In the genomic region with DNA sequence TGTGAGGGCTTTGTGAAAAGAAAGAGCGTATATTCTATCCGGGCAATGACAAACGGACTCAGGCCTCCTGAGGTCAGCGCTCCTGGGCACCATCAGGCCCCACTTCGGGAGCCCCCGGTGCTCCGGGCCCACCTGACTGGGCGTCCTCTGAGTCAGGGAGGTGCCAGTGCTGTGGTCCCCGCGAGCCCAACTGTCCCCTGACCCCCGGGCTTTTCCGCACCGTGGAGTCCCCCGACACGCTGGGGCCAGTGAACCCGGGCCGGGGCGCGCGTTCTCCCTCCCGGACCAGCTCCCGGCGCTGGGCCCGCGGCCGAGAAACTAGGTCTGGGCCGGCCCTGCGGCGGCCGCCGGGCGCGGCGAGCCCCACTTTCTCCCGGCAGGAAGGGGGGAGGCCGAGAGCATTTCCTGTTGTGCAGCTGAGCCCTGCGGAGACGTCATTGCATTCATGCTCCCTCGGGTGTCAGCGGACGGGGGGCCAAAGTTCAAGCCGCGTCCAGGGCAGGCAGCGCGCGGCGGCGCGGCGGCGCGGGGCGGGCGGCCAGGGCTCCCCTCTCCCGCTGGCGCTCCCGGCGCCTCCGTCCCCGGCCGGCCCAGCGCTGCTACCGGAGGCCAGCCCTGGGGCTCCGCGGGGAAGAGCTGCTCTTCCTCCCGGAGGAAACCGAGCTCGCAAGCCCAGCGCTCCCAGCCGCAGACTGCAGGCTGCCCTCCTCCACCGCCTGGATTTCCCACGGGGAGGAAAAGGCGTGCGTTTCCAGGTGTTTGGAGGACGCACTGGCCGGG, we compare ENCODE assay signal across 1 cellular context.
TF ChIP-seq lines count a peak whose summit lies in the region.

No MANE protein-coding gene starts in this region.

TF ChIP-seq in HepG2, 621 proteins besides CTCF, POLR2A, EP300 and RAD21 (continued from another document and continues in another):
- TF ChIP-seq, protein P1, sequence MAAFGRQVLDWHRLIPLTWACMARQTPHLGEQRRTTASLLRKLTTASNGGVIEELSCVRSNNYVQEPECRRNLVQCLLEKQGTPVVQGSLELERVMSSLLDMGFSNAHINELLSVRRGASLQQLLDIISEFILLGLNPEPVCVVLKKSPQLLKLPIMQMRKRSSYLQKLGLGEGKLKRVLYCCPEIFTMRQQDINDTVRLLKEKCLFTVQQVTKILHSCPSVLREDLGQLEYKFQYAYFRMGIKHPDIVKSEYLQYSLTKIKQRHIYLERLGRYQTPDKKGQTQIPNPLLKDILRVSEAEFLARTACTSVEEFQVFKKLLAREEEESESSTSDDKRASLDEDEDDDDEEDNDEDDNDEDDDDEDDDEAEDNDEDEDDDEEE (CRISPR knock-in tag; IDR thresholded peaks at IDR 0.05): peak; percentile 86
- TF ChIP-seq CEBPG (CRISPR knock-in tag; IDR thresholded peaks at IDR 0.05): peak; percentile 46
- peak in 1 of 2 experiments; percentile 77; a peak in 2 of 4 replicates for TF ChIP-seq KLF16 (CRISPR knock-in tag; IDR thresholded peaks at IDR 0.05)
- TF ChIP-seq ZNF335 (CRISPR knock-in tag; IDR thresholded peaks at IDR 0.05): no peak
- TF ChIP-seq MAZ (IDR thresholded peaks at IDR 0.05; ENCODE audit: borderline replicate concordance, low read depth, low read length): peak; percentile 89
- TF ChIP-seq MAZ (CRISPR knock-in tag; IDR thresholded peaks at IDR 0.05; ENCODE audit: low read depth): peak; percentile 99
- peak; percentile 69 for TF ChIP-seq HNRNPK (IDR thresholded peaks at IDR 0.05; ENCODE audit: low read depth, low read length, poor library complexity, severe bottlenecking)
- TF ChIP-seq YEATS4 (CRISPR knock-in tag; IDR thresholded peaks at IDR 0.05; ENCODE audit: borderline replicate concordance): peak; percentile 92
- TF ChIP-seq MXI1 (IDR thresholded peaks at IDR 0.05; ENCODE audit: borderline replicate concordance, low read depth, low read length): peak; percentile 76; the same call in 2 of the 3 replicates
- TF ChIP-seq, protein P2, sequence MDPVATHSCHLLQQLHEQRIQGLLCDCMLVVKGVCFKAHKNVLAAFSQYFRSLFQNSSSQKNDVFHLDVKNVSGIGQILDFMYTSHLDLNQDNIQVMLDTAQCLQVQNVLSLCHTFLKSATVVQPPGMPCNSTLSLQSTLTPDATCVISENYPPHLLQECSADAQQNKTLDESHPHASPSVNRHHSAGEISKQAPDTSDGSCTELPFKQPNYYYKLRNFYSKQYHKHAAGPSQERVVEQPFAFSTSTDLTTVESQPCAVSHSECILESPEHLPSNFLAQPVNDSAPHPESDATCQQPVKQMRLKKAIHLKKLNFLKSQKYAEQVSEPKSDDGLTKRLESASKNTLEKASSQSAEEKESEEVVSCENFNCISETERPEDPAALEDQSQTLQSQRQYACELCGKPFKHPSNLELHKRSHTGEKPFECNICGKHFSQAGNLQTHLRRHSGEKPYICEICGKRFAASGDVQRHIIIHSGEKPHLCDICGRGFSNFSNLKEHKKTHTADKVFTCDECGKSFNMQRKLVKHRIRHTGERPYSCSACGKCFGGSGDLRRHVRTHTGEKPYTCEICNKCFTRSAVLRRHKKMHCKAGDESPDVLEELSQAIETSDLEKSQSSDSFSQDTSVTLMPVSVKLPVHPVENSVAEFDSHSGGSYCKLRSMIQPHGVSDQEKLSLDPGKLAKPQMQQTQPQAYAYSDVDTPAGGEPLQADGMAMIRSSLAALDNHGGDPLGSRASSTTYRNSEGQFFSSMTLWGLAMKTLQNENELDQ (CRISPR knock-in tag; IDR thresholded peaks at IDR 0.05; ENCODE audit: borderline replicate concordance): no peak; the same call in 1 of the 2 replicates
- 0 out of 2 replicates have a peak, but pooled peaks have one; percentile 46 for TF ChIP-seq ZNF761 (CRISPR knock-in tag; conservative IDR thresholded peaks at IDR 0.05)
- peak; percentile 52 for TF ChIP-seq AHR (CRISPR knock-in tag; IDR thresholded peaks at IDR 0.05)
- no peak for TF ChIP-seq ZSCAN22 (CRISPR knock-in tag; IDR thresholded peaks at IDR 0.05)
- TF ChIP-seq ATF7-NPFF (CRISPR knock-in tag; IDR thresholded peaks at IDR 0.05; ENCODE audit: low read depth): peak; percentile 98
- TF ChIP-seq, protein P3, sequence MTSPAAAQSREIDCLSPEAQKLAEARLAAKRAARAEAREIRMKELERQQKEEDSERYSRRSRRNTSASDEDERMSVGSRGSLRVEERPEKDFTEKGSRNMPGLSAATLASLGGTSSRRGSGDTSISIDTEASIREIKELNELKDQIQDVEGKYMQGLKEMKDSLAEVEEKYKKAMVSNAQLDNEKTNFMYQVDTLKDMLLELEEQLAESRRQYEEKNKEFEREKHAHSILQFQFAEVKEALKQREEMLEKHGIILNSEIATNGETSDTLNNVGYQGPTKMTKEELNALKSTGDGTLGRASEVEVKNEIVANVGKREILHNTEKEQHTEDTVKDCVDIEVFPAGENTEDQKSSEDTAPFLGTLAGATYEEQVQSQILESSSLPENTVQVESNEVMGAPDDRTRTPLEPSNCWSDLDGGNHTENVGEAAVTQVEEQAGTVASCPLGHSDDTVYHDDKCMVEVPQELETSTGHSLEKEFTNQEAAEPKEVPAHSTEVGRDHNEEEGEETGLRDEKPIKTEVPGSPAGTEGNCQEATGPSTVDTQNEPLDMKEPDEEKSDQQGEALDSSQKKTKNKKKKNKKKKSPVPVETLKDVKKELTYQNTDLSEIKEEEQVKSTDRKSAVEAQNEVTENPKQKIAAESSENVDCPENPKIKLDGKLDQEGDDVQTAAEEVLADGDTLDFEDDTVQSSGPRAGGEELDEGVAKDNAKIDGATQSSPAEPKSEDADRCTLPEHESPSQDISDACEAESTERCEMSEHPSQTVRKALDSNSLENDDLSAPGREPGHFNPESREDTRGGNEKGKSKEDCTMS (CRISPR knock-in tag; conservative IDR thresholded peaks at IDR 0.05): no peak
- TF ChIP-seq, protein P4, sequence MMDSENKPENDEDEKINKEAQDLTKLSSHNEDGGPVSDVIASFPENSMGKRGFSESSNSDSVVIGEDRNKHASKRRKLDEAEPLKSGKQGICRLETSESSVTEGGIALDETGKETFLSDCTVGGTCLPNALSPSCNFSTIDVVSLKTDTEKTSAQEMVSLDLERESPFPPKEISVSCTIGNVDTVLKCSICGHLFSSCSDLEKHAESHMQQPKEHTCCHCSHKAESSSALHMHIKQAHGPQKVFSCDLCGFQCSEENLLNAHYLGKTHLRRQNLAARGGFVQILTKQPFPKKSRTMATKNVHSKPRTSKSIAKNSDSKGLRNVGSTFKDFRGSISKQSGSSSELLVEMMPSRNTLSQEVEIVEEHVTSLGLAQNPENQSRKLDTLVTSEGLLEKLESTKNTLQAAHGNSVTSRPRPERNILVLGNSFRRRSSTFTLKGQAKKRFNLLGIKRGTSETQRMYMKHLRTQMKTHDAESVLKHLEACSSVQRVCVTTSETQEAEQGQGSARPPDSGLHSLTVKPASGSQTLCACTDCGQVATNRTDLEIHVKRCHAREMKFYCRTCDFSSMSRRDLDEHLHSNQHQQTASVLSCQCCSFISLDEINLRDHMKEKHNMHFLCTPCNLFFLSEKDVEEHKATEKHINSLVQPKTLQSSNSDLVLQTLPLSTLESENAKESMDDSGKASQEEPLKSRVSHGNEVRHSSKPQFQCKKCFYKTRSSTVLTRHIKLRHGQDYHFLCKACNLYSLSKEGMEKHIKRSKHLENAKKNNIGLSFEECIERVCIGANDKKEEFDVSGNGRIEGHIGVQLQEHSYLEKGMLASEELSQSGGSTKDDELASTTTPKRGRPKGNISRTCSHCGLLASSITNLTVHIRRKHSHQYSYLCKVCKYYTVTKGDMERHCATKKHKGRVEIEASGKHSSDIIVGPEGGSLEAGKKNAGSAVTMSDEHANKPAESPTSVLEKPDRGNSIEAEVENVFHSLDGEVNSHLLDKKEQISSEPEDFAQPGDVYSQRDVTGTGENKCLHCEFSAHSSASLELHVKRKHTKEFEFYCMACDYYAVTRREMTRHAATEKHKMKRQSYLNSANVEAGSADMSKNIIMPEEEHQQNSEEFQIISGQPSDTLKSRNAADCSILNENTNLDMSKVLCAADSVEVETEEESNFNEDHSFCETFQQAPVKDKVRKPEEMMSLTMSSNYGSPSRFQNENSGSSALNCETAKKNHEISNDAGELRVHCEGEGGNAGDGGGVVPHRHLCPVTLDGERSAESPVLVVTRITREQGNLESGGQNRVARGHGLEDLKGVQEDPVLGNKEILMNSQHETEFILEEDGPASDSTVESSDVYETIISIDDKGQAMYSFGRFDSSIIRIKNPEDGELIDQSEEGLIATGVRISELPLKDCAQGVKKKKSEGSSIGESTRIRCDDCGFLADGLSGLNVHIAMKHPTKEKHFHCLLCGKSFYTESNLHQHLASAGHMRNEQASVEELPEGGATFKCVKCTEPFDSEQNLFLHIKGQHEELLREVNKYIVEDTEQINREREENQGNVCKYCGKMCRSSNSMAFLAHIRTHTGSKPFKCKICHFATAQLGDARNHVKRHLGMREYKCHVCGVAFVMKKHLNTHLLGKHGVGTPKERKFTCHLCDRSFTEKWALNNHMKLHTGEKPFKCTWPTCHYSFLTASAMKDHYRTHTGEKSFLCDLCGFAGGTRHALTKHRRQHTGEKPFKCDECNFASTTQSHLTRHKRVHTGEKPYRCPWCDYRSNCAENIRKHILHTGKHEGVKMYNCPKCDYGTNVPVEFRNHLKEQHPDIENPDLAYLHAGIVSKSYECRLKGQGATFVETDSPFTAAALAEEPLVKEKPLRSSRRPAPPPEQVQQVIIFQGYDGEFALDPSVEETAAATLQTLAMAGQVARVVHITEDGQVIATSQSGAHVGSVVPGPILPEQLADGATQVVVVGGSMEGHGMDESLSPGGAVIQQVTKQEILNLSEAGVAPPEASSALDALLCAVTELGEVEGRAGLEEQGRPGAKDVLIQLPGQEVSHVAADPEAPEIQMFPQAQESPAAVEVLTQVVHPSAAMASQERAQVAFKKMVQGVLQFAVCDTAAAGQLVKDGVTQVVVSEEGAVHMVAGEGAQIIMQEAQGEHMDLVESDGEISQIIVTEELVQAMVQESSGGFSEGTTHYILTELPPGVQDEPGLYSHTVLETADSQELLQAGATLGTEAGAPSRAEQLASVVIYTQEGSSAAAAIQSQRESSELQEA (CRISPR knock-in tag; IDR thresholded peaks at IDR 0.05; ENCODE audit: not compliant biosample characterization): peak; percentile 94
- no peak for TF ChIP-seq ATF1 (CRISPR knock-in tag; IDR thresholded peaks at IDR 0.05)
- no peak for TF ChIP-seq SNRNP70 (IDR thresholded peaks at IDR 0.05; ENCODE audit: low read depth, low read length)
- no peak for TF ChIP-seq SAFB2 (CRISPR knock-in tag; IDR thresholded peaks at IDR 0.05; ENCODE audit: borderline replicate concordance, low read depth)
- peak; percentile 6; the same call in 1 of the 2 replicates for TF ChIP-seq ZNF292 (CRISPR knock-in tag; IDR thresholded peaks at IDR 0.05; ENCODE audit: borderline replicate concordance, low read depth)
- 0 out of 2 replicates have a peak, but pooled peaks have one; percentile 68 for TF ChIP-seq MZF1 (CRISPR knock-in tag; IDR thresholded peaks at IDR 0.05; ENCODE audit: borderline replicate concordance)
- no peak; the same call in 1 of the 2 replicates for TF ChIP-seq MEF2D (CRISPR knock-in tag; IDR thresholded peaks at IDR 0.05)
- TF ChIP-seq, protein P5, sequence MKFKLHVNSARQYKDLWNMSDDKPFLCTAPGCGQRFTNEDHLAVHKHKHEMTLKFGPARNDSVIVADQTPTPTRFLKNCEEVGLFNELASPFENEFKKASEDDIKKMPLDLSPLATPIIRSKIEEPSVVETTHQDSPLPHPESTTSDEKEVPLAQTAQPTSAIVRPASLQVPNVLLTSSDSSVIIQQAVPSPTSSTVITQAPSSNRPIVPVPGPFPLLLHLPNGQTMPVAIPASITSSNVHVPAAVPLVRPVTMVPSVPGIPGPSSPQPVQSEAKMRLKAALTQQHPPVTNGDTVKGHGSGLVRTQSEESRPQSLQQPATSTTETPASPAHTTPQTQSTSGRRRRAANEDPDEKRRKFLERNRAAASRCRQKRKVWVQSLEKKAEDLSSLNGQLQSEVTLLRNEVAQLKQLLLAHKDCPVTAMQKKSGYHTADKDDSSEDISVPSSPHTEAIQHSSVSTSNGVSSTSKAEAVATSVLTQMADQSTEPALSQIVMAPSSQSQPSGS (CRISPR knock-in tag; IDR thresholded peaks at IDR 0.05): peak; percentile 97
- TF ChIP-seq SSRP1 (CRISPR knock-in tag; IDR thresholded peaks at IDR 0.05): no peak
- TF ChIP-seq, protein P6, sequence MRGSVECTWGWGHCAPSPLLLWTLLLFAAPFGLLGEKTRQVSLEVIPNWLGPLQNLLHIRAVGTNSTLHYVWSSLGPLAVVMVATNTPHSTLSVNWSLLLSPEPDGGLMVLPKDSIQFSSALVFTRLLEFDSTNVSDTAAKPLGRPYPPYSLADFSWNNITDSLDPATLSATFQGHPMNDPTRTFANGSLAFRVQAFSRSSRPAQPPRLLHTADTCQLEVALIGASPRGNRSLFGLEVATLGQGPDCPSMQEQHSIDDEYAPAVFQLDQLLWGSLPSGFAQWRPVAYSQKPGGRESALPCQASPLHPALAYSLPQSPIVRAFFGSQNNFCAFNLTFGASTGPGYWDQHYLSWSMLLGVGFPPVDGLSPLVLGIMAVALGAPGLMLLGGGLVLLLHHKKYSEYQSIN (CRISPR knock-in tag; IDR thresholded peaks at IDR 0.05; ENCODE audit: borderline replicate concordance): 0 out of 2 replicates have a peak, but pooled peaks have one; percentile 60
- TF ChIP-seq SKI (IDR thresholded peaks at IDR 0.05; ENCODE audit: partially characterized antibody): peak; percentile 90
- no peak for TF ChIP-seq ZNF136 (CRISPR knock-in tag; IDR thresholded peaks at IDR 0.05; ENCODE audit: low read depth)
